ENCODE assay signal across 1 cellular context in genomic region chr6:157688275-157688959, GRCh38.
TF ChIP-seq lines count a peak whose summit lies in the region.

No MANE protein-coding gene starts in this region.

TF ChIP-seq in H1, 55 proteins besides CTCF, POLR2A, EP300 and RAD21:
- TF ChIP-seq KDM4A (IDR thresholded peaks at IDR 0.05; ENCODE audit: low read depth, low read length, severe bottlenecking) (no peak), TAF7 (optimal IDR thresholded peaks at IDR 0.05; ENCODE audit: borderline replicate concordance, low read depth, low read length) (no peak), NANOG (IDR thresholded peaks at IDR 0.05; ENCODE audit: insufficient read depth, low read depth, low read length, poor library complexity, severe bottlenecking) (no peak)
